ENCODE assay signal across 1 cellular context in genomic region chr3:29642393-29643033, GRCh38.
TF ChIP-seq lines count a peak whose summit lies in the region.

No MANE protein-coding gene starts in this region.

TF ChIP-seq in H1, 55 proteins besides CTCF, POLR2A, EP300 and RAD21:
- TF ChIP-seq ATF2 (IDR thresholded peaks at IDR 0.05; ENCODE audit: low read length), result no peak
- TF ChIP-seq SAP30 (IDR thresholded peaks at IDR 0.05; ENCODE audit: insufficient read depth, insufficient replicate concordance, low read length), result no peak
- no peak for TF ChIP-seq MAFK (IDR thresholded peaks at IDR 0.05; ENCODE audit: low read depth, low read length)
- TF ChIP-seq EZH2 (IDR thresholded peaks at IDR 0.05; ENCODE audit: low read depth, low read length, severe bottlenecking), result no peak
- TF ChIP-seq TEAD4 (IDR thresholded peaks at IDR 0.05; ENCODE audit: low read depth, low read length), result no peak
